In genomic region chr18:54233228-54233625, GRCh38 we compare ENCODE assay signal across 27 cellular contexts. TPM values are rescaled to one million over a fixed set of nuclear protein-coding genes. Genes with fewer than 3 reads are reported as not detected.
DNase-seq lines count a peak whose midpoint lies in the region; ATAC-seq, FAIRE-seq and TF ChIP-seq lines count a peak whose summit lies in the region.
"Had no signal": no experiment of that assay in that cellular context is flagged by ENCODE, and none has a peak within 500 bp of the region (broad histone marks: within the 10 kb centered on the region; RNA-seq: fewer than 3 reads in every experiment).

No MANE protein-coding gene starts in this region.

- no peak for ATAC-seq in GM23338
- ATAC-seq: stimulated activated effector memory CD8-positive, alpha-beta T cell treated with anti-CD3 and anti-CD28 coated beads, Interleukin-12 subunit alpha, Interleukin-12 subunit beta, amount 100 ng/mL, for 72 hours had no signal

- no peak overlapping the region for H4K91ac ChIP-seq in neuronal stem cell (ENCODE audit: low read depth, low read length, poor library complexity)

- H4K8ac ChIP-seq in neuronal stem cell (ENCODE audit: low read depth, low read length), result no peak overlapping the region

- H4K20me1 ChIP-seq in GM23338 (replicated peaks; ENCODE audit: insufficient read depth) (no peaks in the 10 kb centered on the region), endothelial cell of umbilical vein (replicated peaks; ENCODE audit: control insufficient read depth, extremely low read depth, insufficient read depth, low read length) (no peaks in the 10 kb centered on the region)

- H3K4me3 ChIP-seq in GM23338 (no peak overlapping the region), endothelial cell of umbilical vein (replicated peaks in 1 of 3; ENCODE audit: insufficient read depth in 1 of 3, low read depth in 1 of 3, low read length in 3 of 3) (no peak overlapping the region), neuronal stem cell (ENCODE audit: low read length in 2 of 2) (no peak overlapping the region)
- H3K4me3 ChIP-seq: heart left ventricle, neural progenitor cell, right lobe of liver, upper lobe of left lung had no signal

- no peak overlapping the region for H3K27ac Mint-ChIP-seq in GM23338
- H3K27ac Mint-ChIP-seq: activated naive CD8-positive, alpha-beta T cell treated with anti-CD3 and anti-CD28 coated beads for 36 hours; memory B cell; neural progenitor cell; stimulated activated effector memory CD8-positive, alpha-beta T cell treated with anti-CD3 and anti-CD28 coated beads, Interleukin-12 subunit alpha, Interleukin-12 subunit beta, amount 100 ng/mL, for 72 hours had no signal

- no peaks in the 10 kb centered on the region for H3K79me1 ChIP-seq in neuronal stem cell (ENCODE audit: low read depth, low read length)

- H3K9me1 ChIP-seq in endothelial cell of umbilical vein (replicated peaks; ENCODE audit: control insufficient read depth, extremely low read depth, insufficient read depth, low read length), result no peaks in the 10 kb centered on the region

- no peaks in the 10 kb centered on the region for H3K36me3 Mint-ChIP-seq in GM23338 (ENCODE audit: low read depth)
- H3K36me3 Mint-ChIP-seq: activated naive CD8-positive, alpha-beta T cell treated with anti-CD3 and anti-CD28 coated beads for 36 hours; CD14-positive monocyte; memory B cell; neural progenitor cell; stimulated activated effector memory CD8-positive, alpha-beta T cell treated with anti-CD3 and anti-CD28 coated beads, Interleukin-12 subunit alpha, Interleukin-12 subunit beta, amount 100 ng/mL, for 72 hours had no signal

- H3K36me3 ChIP-seq in GM23338 (ENCODE audit: insufficient read depth) (no peaks in the 10 kb centered on the region), endothelial cell of umbilical vein (ENCODE audit: control insufficient read depth in 2 of 2, extremely low read depth in 1 of 2, insufficient read depth in 2 of 2, low read length in 2 of 2) (no peaks in the 10 kb centered on the region), neuronal stem cell (replicated peaks in 1 of 2; ENCODE audit: control insufficient read depth in 2 of 2, insufficient read depth in 2 of 2, low read length in 2 of 2) (no peaks in the 10 kb centered on the region)
- H3K36me3 ChIP-seq: heart left ventricle, neural progenitor cell, right lobe of liver, upper lobe of left lung had no signal

- peaks cover 4% of the 10 kb centered on the region for H3K9me2 ChIP-seq in GM23338 (ENCODE audit: insufficient read depth)

- POLR2A ChIA-PET in endothelial cell of umbilical vein (lab: Charles Lee), result interaction anchor here (1.3 kb wide), 1 partner anchor 36 kb away, joined by 4 read pairs; the partner anchor contains the start of gene POLI

- H3K4me2 ChIP-seq in GM23338, result no peak overlapping the region
- H3K4me2 ChIP-seq in endothelial cell of umbilical vein (ENCODE audit: insufficient read depth, low read length), result peak overlapping the region; percentile 25
- H3K4me2 ChIP-seq in neuronal stem cell (ENCODE audit: insufficient read depth, low read length, poor library complexity, severe bottlenecking), result no peak overlapping the region
- H3K4me2 ChIP-seq: neural progenitor cell had no signal

- H3K4me1 ChIP-seq in GM23338 (ENCODE audit: insufficient read depth) (peaks cover 3% of the 10 kb centered on the region; the same call in 1 of the 2 replicates), endothelial cell of umbilical vein (ENCODE audit: control insufficient read depth, extremely low read depth, insufficient read depth, low read length) (peaks cover 41% of the 10 kb centered on the region), neuronal stem cell (ENCODE audit: control insufficient read depth in 2 of 2, insufficient read depth in 1 of 2, low read depth in 1 of 2, low read length in 2 of 2) (peaks cover 0 to 5% of the 10 kb centered on the region in 2 donors)
- H3K4me1 ChIP-seq: upper lobe of left lung had no signal

- no peak overlapping the region for H3K14ac ChIP-seq in neuronal stem cell (ENCODE audit: low read length)

- H3K18ac ChIP-seq in neuronal stem cell (ENCODE audit: low read length), result no peak overlapping the region

- H3K9me3 ChIP-seq in endothelial cell of umbilical vein (replicated peaks; ENCODE audit: control insufficient read depth, insufficient read depth, low read length) (no peaks in the 10 kb centered on the region), neuronal stem cell (replicated peaks in 1 of 2; ENCODE audit: control insufficient read depth in 2 of 2, insufficient read depth in 1 of 2, low read depth in 1 of 2, low read length in 2 of 2) (no peaks in the 10 kb centered on the region)
- H3K9me3 ChIP-seq: heart left ventricle, right lobe of liver, upper lobe of left lung had no signal

- dilution Hi-C loops in endothelial cell of umbilical vein (cut with MboI; ENCODE audit: extremely low pct_ligation_motif_present, low sequenced_read_pairs), result no loop called here

- H3K27me3 ChIP-seq in GM23338 (ENCODE audit: insufficient read depth) (no peaks in the 10 kb centered on the region), endothelial cell of umbilical vein (ENCODE audit: control insufficient read depth in 2 of 2, insufficient read depth in 2 of 2, low read length in 2 of 2) (no peaks in the 10 kb centered on the region), neuronal stem cell (ENCODE audit: control insufficient read depth in 3 of 3, insufficient read depth in 3 of 3, low read depth in 1 of 3, low read length in 3 of 3) (no peaks in the 10 kb centered on the region)
- H3K27me3 ChIP-seq: heart left ventricle, neural progenitor cell, right lobe of liver, upper lobe of left lung had no signal

- WGBS in neuronal stem cell (ENCODE audit: extremely low coverage in 2 of 2, insufficient read length in 2 of 2, insufficient replicate concordance in 1 of 2), 2 donors, result no CpG with 5 or more reads among the region's 3 CpGs

- no peaks in the 10 kb centered on the region for H3K9me3 Mint-ChIP-seq in GM23338
- H3K9me3 Mint-ChIP-seq: activated naive CD8-positive, alpha-beta T cell treated with anti-CD3 and anti-CD28 coated beads for 36 hours; CD14-positive monocyte; memory B cell; neural progenitor cell; stimulated activated effector memory CD8-positive, alpha-beta T cell treated with anti-CD3 and anti-CD28 coated beads, Interleukin-12 subunit alpha, Interleukin-12 subunit beta, amount 100 ng/mL, for 72 hours had no signal

- H3K23ac ChIP-seq in neuronal stem cell (ENCODE audit: low read depth, low read length, poor library complexity), result no peak overlapping the region

- CTCF ChIA-PET in endothelial cell of umbilical vein (lab: Charles Lee), result interaction anchor here (1.0 to 1.7 kb wide), 4 partner anchors 8 to 37 kb away, joined by 3 to 8 read pairs (median 6); partner anchors contain the start of genes MBD2 and POLI

- DNase-seq in GM23338 (ENCODE audit: low spot score), result no peak
- peak; percentile 46 for DNase-seq in NCI-H446 treated with DMSO at 0.1 percent for 48 hours (lab: John Stamatoyannopoulos, UW)
- DNase-seq in endothelial cell of umbilical vein (ENCODE audit: low read depth, low spot score), result peak; percentile 91
- DNase-seq in neuronal stem cell (ENCODE audit: low spot score), result no peak
- no peak for DNase-seq in NK-92 (lab: John Stamatoyannopoulos, UW; ENCODE audit: unreplicated experiment)
- DNase-seq in cortex of kidney (lab: John Stamatoyannopoulos, UW), result no peak
- no peak for DNase-seq in NCI-H2029 treated with DMSO at 0.1 percent for 48 hours (lab: John Stamatoyannopoulos, UW)
- DNase-seq: activated CD4-positive, alpha-beta T cell treated with anti-CD3 and anti-CD28 coated beads for 4 hours; activated effector memory CD4-positive, alpha-beta T cell treated with anti-CD3 and anti-CD28 coated beads, Interleukin-2, amount 50 U/mL, for 16 hours; activated naive CD8-positive, alpha-beta T cell treated with anti-CD3 and anti-CD28 coated beads for 36 hours; activated T-cell treated with anti-CD3 and anti-CD28 coated beads, Interleukin-2, amount 50 U/mL, for 1 hour; aorta; central memory CD4-positive, alpha-beta T cell; heart left ventricle; left cardiac atrium; NCI-H1105; NCI-H2029; right lobe of liver; Right ventricle myocardium superior; stimulated activated CD4-positive, alpha-beta T cell treated with anti-CD3 and anti-CD28 coated beads, Interleukin-12 subunit alpha, Interleukin-12 subunit beta, amount 100 ng/mL, for 4 hours; stimulated activated CD4-positive, alpha-beta T cell treated with anti-CD3 and anti-CD28 coated beads, Interleukin-4, amount 100 ng/mL, for 24 hours; upper lobe of left lung had no signal

- no peak overlapping the region for H3K4ac ChIP-seq in neuronal stem cell (ENCODE audit: low read length)

- no peak overlapping the region for H2BK12ac ChIP-seq in neuronal stem cell (ENCODE audit: low read length)

- H3K27ac ChIP-seq in GM23338 (ENCODE audit: low read depth), result no peak overlapping the region
- H3K27ac ChIP-seq in endothelial cell of umbilical vein (ENCODE audit: insufficient read depth, low read depth, low read length), result peak overlapping the region; percentile 72
- H3K27ac ChIP-seq in neuronal stem cell (replicated peaks; ENCODE audit: low read length), result no peak overlapping the region
- H3K27ac ChIP-seq: right lobe of liver, upper lobe of left lung had no signal

- intact Hi-C loops in endothelial cell of umbilical vein (cut with micrococcal nuclease), result loop anchor here (1.0 kb wide), 2 partner anchors 9 to 36 kb away; partner anchors contain the start of genes MBD2 and POLI

- no peak overlapping the region for H3K4me3 Mint-ChIP-seq in GM23338
- H3K4me3 Mint-ChIP-seq: activated naive CD8-positive, alpha-beta T cell treated with anti-CD3 and anti-CD28 coated beads for 36 hours; CD14-positive monocyte; memory B cell; neural progenitor cell; stimulated activated effector memory CD8-positive, alpha-beta T cell treated with anti-CD3 and anti-CD28 coated beads, Interleukin-12 subunit alpha, Interleukin-12 subunit beta, amount 100 ng/mL, for 72 hours had no signal

- no peak overlapping the region for H2BK5ac ChIP-seq in neuronal stem cell (ENCODE audit: low read length)

- H3K9ac ChIP-seq in endothelial cell of umbilical vein (replicated peaks; ENCODE audit: extremely low read depth, insufficient read depth, low read length) (peak overlapping the region; percentile 18), neuronal stem cell (ENCODE audit: low read depth, low read length, poor library complexity) (no peak overlapping the region)
- H3K9ac ChIP-seq: neural progenitor cell had no signal

- peak; percentile 72 for FAIRE-seq in endothelial cell of umbilical vein (lab: Jason Lieb, UNC)
- FAIRE-seq: endometrium had no signal

- no TSS peak for BruUV-seq in endothelial cell of umbilical vein (replicated peaks; lab: Mats Ljungman, UMichigan)

- H2AK5ac ChIP-seq in neuronal stem cell (ENCODE audit: low read depth, low read length), result no peak overlapping the region

- no peaks in the 10 kb centered on the region for H3K79me2 ChIP-seq in GM23338 (replicated peaks; ENCODE audit: insufficient read depth)
- no peaks in the 10 kb centered on the region for H3K79me2 ChIP-seq in endothelial cell of umbilical vein (ENCODE audit: control insufficient read depth, insufficient read depth, low read length)

- no peaks in the 10 kb centered on the region; the same call in 1 of the 3 replicates for H3K4me1 Mint-ChIP-seq in GM23338
- H3K4me1 Mint-ChIP-seq: memory B cell; neural progenitor cell; stimulated activated effector memory CD8-positive, alpha-beta T cell treated with anti-CD3 and anti-CD28 coated beads, Interleukin-12 subunit alpha, Interleukin-12 subunit beta, amount 100 ng/mL, for 72 hours had no signal

- no peak for TF ChIP-seq CTCF in GM23338 (conservative IDR thresholded peaks at IDR 0.05; ENCODE audit: low read depth in 2 of 2)
- TF ChIP-seq CTCF in endothelial cell of umbilical vein (IDR thresholded peaks at IDR 0.05; ENCODE audit: extremely low read depth in 1 of 2, insufficient read depth in 1 of 2, low read depth in 1 of 2, low read length in 2 of 2), result no peak

- H3F3A ChIP-seq in GM23338 (replicated peaks; ENCODE audit: low read depth), result no peaks in the 10 kb centered on the region

- H3K27me3 Mint-ChIP-seq in GM23338 (ENCODE audit: insufficient read depth, low read depth, poor library complexity), result no peaks in the 10 kb centered on the region
- H3K27me3 Mint-ChIP-seq: activated naive CD8-positive, alpha-beta T cell treated with anti-CD3 and anti-CD28 coated beads for 36 hours; memory B cell had no signal

- H2AFZ ChIP-seq in GM23338, result 0 out of 2 replicates have a peak overlapping the region, but pooled peaks have one; percentile 52
- H2AFZ ChIP-seq in endothelial cell of umbilical vein (ENCODE audit: low read depth, low read length), result no peak overlapping the region
- peak overlapping the region; percentile 66 for H2AFZ ChIP-seq in neuronal stem cell (ENCODE audit: low read length)

- no peak overlapping the region for H2BK120ac ChIP-seq in neuronal stem cell (ENCODE audit: low read depth, low read length)

- peak; percentile 36 for TF ChIP-seq POLR2A in endothelial cell of umbilical vein (IDR thresholded peaks at IDR 0.05; ENCODE audit: low read depth, low read length)

- H2BK15ac ChIP-seq in neuronal stem cell (ENCODE audit: low read length), result no peak overlapping the region

RNA-seq across cellular contexts. Expression of gene MBD2, which starts 8.8 kb away (rescaled TPM):
- 39.2 and 41.2 TPM in 2 replicates for total RNA-seq in GM23338 (2014; rRNA removed; shearing (Covaris generic))
- polyA plus RNA-seq in GM23338 (2016; fragmentation: Nextera tagmentation; extraction: Ambion mirVana), result 10.3 and 11.2 TPM in 2 replicates
- 105 and 110 TPM in 2 replicates for total RNA-seq in endothelial cell of umbilical vein
- polyA plus RNA-seq in endothelial cell of umbilical vein, result 38.4 and 86.8 TPM in 2 replicates
- polyA plus RNA-seq in endothelial cell of umbilical vein (2011; cell fraction: cytosol; rRNA removed), result 35.0 and 38.1 TPM in 2 replicates
- 37.2 and 40.5 TPM in 2 replicates for polyA plus RNA-seq in endothelial cell of umbilical vein (2011; cell fraction: nucleus; rRNA removed)
- polyA plus RNA-seq in endothelial cell of umbilical vein (2012), result 33.8 and 39.3 TPM in 2 replicates
- polyA minus RNA-seq in endothelial cell of umbilical vein, result 35.4 and 38.3 TPM in 2 replicates
- polyA minus RNA-seq in endothelial cell of umbilical vein (2011; cell fraction: cytosol; rRNA and poly(A)+ RNA removed), result 54.4 TPM
- 27.7 and 39.6 TPM in 2 replicates for polyA minus RNA-seq in endothelial cell of umbilical vein (2011; cell fraction: nucleus; rRNA and poly(A)+ RNA removed)
- polyA plus RNA-seq in neuronal stem cell (2013, experiment 1 of 2), result 31.4 TPM
- polyA plus RNA-seq in neuronal stem cell (2013, experiment 2 of 2), result 31.2 TPM

RNA-seq across cellular contexts. Expression of gene POLI, which starts 36.1 kb away (rescaled TPM):
- 38.3 and 41.5 TPM in 2 replicates for total RNA-seq in GM23338 (2014; rRNA removed; shearing (Covaris generic))
- 17.6 and 30.1 TPM in 2 replicates for polyA plus RNA-seq in GM23338 (2016; fragmentation: Nextera tagmentation; extraction: Ambion mirVana)
- total RNA-seq in endothelial cell of umbilical vein, result 16.8 and 19.6 TPM in 2 replicates
- 10.4 and 10.9 TPM in 2 replicates for polyA plus RNA-seq in endothelial cell of umbilical vein
- 6.0 and 8.5 TPM in 2 replicates for polyA plus RNA-seq in endothelial cell of umbilical vein (2011; cell fraction: cytosol; rRNA removed)
- 64.1 and 79.0 TPM in 2 replicates for polyA plus RNA-seq in endothelial cell of umbilical vein (2011; cell fraction: nucleus; rRNA removed)
- 13.1 and 15.1 TPM in 2 replicates for polyA plus RNA-seq in endothelial cell of umbilical vein (2012)
- polyA minus RNA-seq in endothelial cell of umbilical vein, result 13.5 and 16.3 TPM in 2 replicates
- polyA minus RNA-seq in endothelial cell of umbilical vein (2011; cell fraction: cytosol; rRNA and poly(A)+ RNA removed), result 2.8 TPM
- 22.8 and 32.6 TPM in 2 replicates for polyA minus RNA-seq in endothelial cell of umbilical vein (2011; cell fraction: nucleus; rRNA and poly(A)+ RNA removed)
- polyA plus RNA-seq in neuronal stem cell (2013, experiment 1 of 2), result 36.1 TPM
- polyA plus RNA-seq in neuronal stem cell (2013, experiment 2 of 2), result 38.0 TPM

Comparison
In these comparisons a context has a peak if more than half of its experiments do, and no peak if none do; other contexts are left out.
1. DNase-seq: peak in NCI-H446 treated with DMSO at 0.1 percent for 48 hours (single experiment) and endothelial cell of umbilical vein (single experiment); none in GM23338 (single experiment), neuronal stem cell (single experiment), NK-92 (single experiment), cortex of kidney (single experiment) and NCI-H2029 treated with DMSO at 0.1 percent for 48 hours (single experiment).